8 cellular contexts compared by ENCODE assay signal in genomic region chr1:46533179-46533864, GRCh38. TPM values are rescaled to one million over a fixed set of nuclear protein-coding genes. Genes with fewer than 3 reads are reported as not detected.
DNase-seq lines count a peak whose midpoint lies in the region; ATAC-seq and TF ChIP-seq lines count a peak whose summit lies in the region.

No MANE protein-coding gene starts in this region.

- no peak for TF ChIP-seq CTCF in HL-60 (IDR thresholded peaks at IDR 0.05; ENCODE audit: insufficient read depth, low read length)

- peak overlapping the region; percentile 41 to 55 for H3K9ac ChIP-seq in stomach smooth muscle (ENCODE audit: low read length in 2 of 2)

- no peaks in the 10 kb centered on the region for H3K36me3 ChIP-seq in effector memory CD4-positive, alpha-beta T cell (ENCODE audit: control insufficient read depth, insufficient read depth, low read length)
- no peaks in the 10 kb centered on the region for H3K36me3 ChIP-seq in stomach smooth muscle (ENCODE audit: control insufficient read depth in 2 of 2, insufficient read depth in 2 of 2, low read length in 2 of 2)

- DNase-seq in AG20443 (ENCODE audit: low spot score) (peak; percentile 75), HL-60 (ENCODE audit: low read depth in 1 of 2, low spot score in 1 of 2) (peak in 1 of 2 experiments; percentile 24), midbrain (lab: John Stamatoyannopoulos, UW) (peak; percentile 12), SKM-1 treated with dmso at 0.1 percent for 144 hours (lab: John Stamatoyannopoulos, UW; ENCODE audit: unreplicated experiment) (no peak), SHP77 treated with DMSO at 0.1 percent for 48 hours (lab: John Stamatoyannopoulos, UW) (no peak)
- DNase-seq in activated CD8-positive, alpha-beta T cell treated with anti-CD3 and anti-CD28 coated beads, Interleukin-2, amount 10 ng/mL, durations not matched to agents 7 days and 5 days, result peak; percentile 56
- peak; percentile 24 to 28 (median 26) for DNase-seq in effector memory CD4-positive, alpha-beta T cell

- H3K4me1 ChIP-seq in effector memory CD4-positive, alpha-beta T cell (ENCODE audit: control insufficient read depth, insufficient read depth, low read length, poor library complexity, severe bottlenecking), result peaks cover 3% of the 10 kb centered on the region
- H3K4me1 ChIP-seq in stomach smooth muscle (ENCODE audit: control insufficient read depth, insufficient read depth, low read length), result peaks cover 7% of the 10 kb centered on the region

- CTCF ChIA-PET in activated CD8-positive, alpha-beta T cell treated with anti-CD3 and anti-CD28 coated beads, Interleukin-2, amount 10 ng/mL, durations not matched to agents 7 days and 5 days (lab: Charles Lee), result interaction anchor here (0.8 to 4.6 kb wide), 17 partner anchors 9 to 192 kb away, joined by 3 to 36 read pairs (median 5); partner anchors contain the start of genes EFCAB14, MKNK1 and MOB3C

- peak; percentile 81 for ATAC-seq in activated CD8-positive, alpha-beta T cell treated with anti-CD3 and anti-CD28 coated beads, Interleukin-2, amount 10 ng/mL, durations not matched to agents 7 days and 5 days

- H3K4me3 ChIP-seq in HL-60 (replicated peaks; ENCODE audit: insufficient read depth, low read length), result peak overlapping the region; percentile 24
- H3K4me3 ChIP-seq in effector memory CD4-positive, alpha-beta T cell (ENCODE audit: insufficient read depth, low read depth, low read length, poor library complexity, severe bottlenecking), result peak overlapping the region; percentile 37
- peak overlapping the region; percentile 52 to 71 for H3K4me3 ChIP-seq in stomach smooth muscle (ENCODE audit: low read length in 2 of 2)

- peaks cover 13% of the 10 kb centered on the region for H3K4me1 Mint-ChIP-seq in activated CD8-positive, alpha-beta T cell treated with anti-CD3 and anti-CD28 coated beads, Interleukin-2, amount 10 ng/mL, durations not matched to agents 7 days and 5 days (ENCODE audit: low read depth)

- peaks cover 31% of the 10 kb centered on the region for H3K27me3 ChIP-seq in HL-60 (ENCODE audit: insufficient read depth, poor library complexity, severe bottlenecking)
- H3K27me3 ChIP-seq in effector memory CD4-positive, alpha-beta T cell (replicated peaks; ENCODE audit: control insufficient read depth, insufficient read depth, low read length, poor library complexity, severe bottlenecking), result no peaks in the 10 kb centered on the region
- peaks cover 2 to 8% of the 10 kb centered on the region in 2 donors for H3K27me3 ChIP-seq in stomach smooth muscle (ENCODE audit: control insufficient read depth in 1 of 2, insufficient read depth in 2 of 2, low read length in 2 of 2)

- no peak overlapping the region for H3K27ac Mint-ChIP-seq in activated CD8-positive, alpha-beta T cell treated with anti-CD3 and anti-CD28 coated beads, Interleukin-2, amount 10 ng/mL, durations not matched to agents 7 days and 5 days

- H3K4me3 Mint-ChIP-seq in activated CD8-positive, alpha-beta T cell treated with anti-CD3 and anti-CD28 coated beads, Interleukin-2, amount 10 ng/mL, durations not matched to agents 7 days and 5 days, result peak overlapping the region; percentile 55

- no peaks in the 10 kb centered on the region for H3K9me3 ChIP-seq in effector memory CD4-positive, alpha-beta T cell (ENCODE audit: control insufficient read depth, low read length)
- no peaks in the 10 kb centered on the region for H3K9me3 ChIP-seq in stomach smooth muscle (ENCODE audit: control insufficient read depth in 2 of 2, low read length in 2 of 2)

- H3K9me3 Mint-ChIP-seq in activated CD8-positive, alpha-beta T cell treated with anti-CD3 and anti-CD28 coated beads, Interleukin-2, amount 10 ng/mL, durations not matched to agents 7 days and 5 days (ENCODE audit: insufficient read depth), result no peaks in the 10 kb centered on the region

- H3K27me3 Mint-ChIP-seq in activated CD8-positive, alpha-beta T cell treated with anti-CD3 and anti-CD28 coated beads, Interleukin-2, amount 10 ng/mL, durations not matched to agents 7 days and 5 days (ENCODE audit: low read depth), result peaks cover 34% of the 10 kb centered on the region

- POLR2A ChIA-PET in activated CD8-positive, alpha-beta T cell treated with anti-CD3 and anti-CD28 coated beads, Interleukin-2, amount 10 ng/mL, durations not matched to agents 7 days and 5 days (lab: Charles Lee), result interaction anchor here (0.7 kb wide), 1 partner anchor 16 kb away, joined by 4 read pairs; no protein-coding TSS in a partner anchor

- H3K27ac ChIP-seq in HL-60 (replicated peaks) (no peak overlapping the region), stomach smooth muscle (ENCODE audit: low read length) (peak overlapping the region; percentile 79)
- H3K27ac ChIP-seq in effector memory CD4-positive, alpha-beta T cell (ENCODE audit: insufficient read depth, low read length, poor library complexity, severe bottlenecking), result no peak overlapping the region

- H3K36me3 Mint-ChIP-seq in activated CD8-positive, alpha-beta T cell treated with anti-CD3 and anti-CD28 coated beads, Interleukin-2, amount 10 ng/mL, durations not matched to agents 7 days and 5 days (ENCODE audit: low read depth), result no peaks in the 10 kb centered on the region

RNA-seq across cellular contexts. Expression of gene KNCN, which starts 18.1 kb away (rescaled TPM):
- not detected for total RNA-seq in activated CD8-positive, alpha-beta T cell treated with anti-CD3 and anti-CD28 coated beads, Interleukin-2, amount 10 ng/mL, durations not matched to agents 7 days and 5 days

RNA-seq across cellular contexts. Expression of gene DMBX1, which starts 43.7 kb away (rescaled TPM):
- under 1 TPM in 1 of 2 experiments, not detected in 1; 0.08 TPM for total RNA-seq in activated CD8-positive, alpha-beta T cell treated with anti-CD3 and anti-CD28 coated beads, Interleukin-2, amount 10 ng/mL, durations not matched to agents 7 days and 5 days

Comparison
In these comparisons a context has a peak if more than half of its experiments do, and no peak if none do; other contexts are left out.
1. DNase-seq: peak in AG20443 (single experiment), activated CD8-positive, alpha-beta T cell treated with anti-CD3 and anti-CD28 coated beads, Interleukin-2, amount 10 ng/mL, durations not matched to agents 7 days and 5 days (single experiment), effector memory CD4-positive, alpha-beta T cell (3 of 3) and midbrain (single experiment); none in SKM-1 treated with dmso at 0.1 percent for 144 hours (single experiment) and SHP77 treated with DMSO at 0.1 percent for 48 hours (single experiment).
2. Peak in every context shown above with its lines, with median percentiles within 50 percentile points of each other: H3K4me3 ChIP-seq.